8 cellular contexts compared by ENCODE assay signal in the genomic region with DNA sequence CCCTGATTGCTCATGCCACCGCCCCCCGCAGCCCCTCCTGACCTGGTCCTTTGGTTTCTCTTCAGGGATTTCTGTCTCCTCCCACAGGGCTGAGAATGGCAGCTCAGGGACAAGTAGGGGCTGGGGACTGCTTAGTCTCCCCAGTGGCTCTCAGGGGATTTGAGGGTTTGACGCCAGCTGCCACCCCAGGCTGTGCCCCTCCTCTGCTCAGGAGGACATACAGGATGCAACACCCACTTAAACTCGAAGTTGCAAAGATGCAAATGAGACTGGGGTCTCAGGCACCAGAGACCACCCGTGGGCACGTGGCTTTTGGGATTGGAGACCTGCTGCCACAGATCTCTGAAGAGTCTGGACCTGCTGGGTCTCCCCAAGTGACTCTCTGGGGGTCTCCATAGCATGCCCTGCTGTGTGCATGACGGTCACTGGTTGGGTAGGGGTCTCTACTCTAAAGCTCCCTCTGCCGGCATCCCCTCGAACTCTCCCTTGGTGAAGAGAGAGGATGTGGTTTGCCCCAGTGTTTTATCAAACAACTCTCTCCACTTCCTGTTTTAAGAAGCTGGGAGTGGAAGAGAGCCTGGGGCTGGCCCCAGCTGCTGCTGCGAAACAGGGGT. TPM values are rescaled to one million over a fixed set of nuclear protein-coding genes. Genes with fewer than 3 reads are reported as not detected.
A peak's percentile ranks its signal among the peaks of the same experiment; 100 is the strongest.
DNase-seq lines count a peak whose midpoint lies in the region; ATAC-seq and TF ChIP-seq lines count a peak whose summit lies in the region.
"Not testable (repeated sequence)": the region's sequence is repeated elsewhere in the genome, so short reads cannot be mapped to it uniquely, and the experiment has no call there.

No MANE protein-coding gene starts in this region.

- H3K9me3 ChIP-seq in IMR-90 (ENCODE audit: control insufficient read depth, insufficient read depth, low read length); naive thymus-derived CD4-positive, alpha-beta T cell (ENCODE audit: control insufficient read depth in 2 of 3, low read length in 3 of 3): not testable (repeated sequence)

- not testable (repeated sequence) for BruUV-seq in IMR-90 (replicated peaks; lab: Mats Ljungman, UMichigan)

- not testable (repeated sequence) for H3K9me1 ChIP-seq in IMR-90 (ENCODE audit: insufficient read depth, low read length)

- DNase-seq in ELF-1 (ENCODE audit: low read depth, low spot score) (peak; percentile 54), NCI-H524 treated with DMSO at 0.1 percent for 48 hours (lab: John Stamatoyannopoulos, UW) (peak; percentile 31), UCSD-AML1 (lab: John Stamatoyannopoulos, UW; ENCODE audit: unreplicated experiment) (peak; percentile 44)
- not testable (repeated sequence) for DNase-seq in IMR-90; chondrocyte (ENCODE audit: low spot score)
- peak; percentile 37 for DNase-seq in activated T-cell treated with anti-CD3 and anti-CD28 coated beads, Interleukin-2, amount 50 U/mL, for 24 hours
- DNase-seq in naive thymus-derived CD4-positive, alpha-beta T cell = peak in 5 of 9 donors; percentile 10 to 35 (median 30)

- peaks cover 21% of the 10 kb centered on the region for H3K4me1 Mint-ChIP-seq in activated T-cell treated with anti-CD3 and anti-CD28 coated beads, Interleukin-2, amount 50 U/mL, for 24 hours (ENCODE audit: low read depth)
- H3K4me1 Mint-ChIP-seq in chondrocyte (ENCODE audit: low read depth) = peaks cover 31% of the 10 kb centered on the region
- H3K4me1 Mint-ChIP-seq in naive thymus-derived CD4-positive, alpha-beta T cell = peaks cover 10 to 42% (median 24%) of the 10 kb centered on the region in 7 donors
- H3K4me1 Mint-ChIP-seq in stimulated activated memory B cell treated with anti-CD40 and anti-IgM and Interleukin-4, amounts not matched to agents 10 μg/mL and 1 μg/mL and 100 μg/mL, for 72 hours = peaks cover 26% of the 10 kb centered on the region

- 40% methylated on average over 2 of the region's 10 CpGs; no CpG with 5 or more reads in 1 of the 2 experiments for WGBS in IMR-90 (ENCODE audit: extremely low coverage in 2 of 2, insufficient read length in 1 of 2), 2 experiments

- H2BK120ac ChIP-seq in IMR-90 (ENCODE audit: low read depth, low read length) = 0 out of 2 replicates have a peak overlapping the region, but pooled peaks have one; percentile 15

- H2AK9ac ChIP-seq in IMR-90 (replicated peaks; ENCODE audit: low read depth, low read length, poor library complexity) = not testable (repeated sequence)

- H2BK5ac ChIP-seq in IMR-90 (ENCODE audit: low read depth, low read length, poor library complexity, severe bottlenecking) = not testable (repeated sequence)

- not testable (repeated sequence) for H3K4me3 ChIP-seq in IMR-90 (ENCODE audit: insufficient read depth, low read depth, low read length); naive thymus-derived CD4-positive, alpha-beta T cell (ENCODE audit: low read length)

- H4K5ac ChIP-seq in IMR-90 (ENCODE audit: low read depth, low read length) = not testable (repeated sequence)

- H3K23ac ChIP-seq in IMR-90 (ENCODE audit: low read depth, low read length) = not testable (repeated sequence)

- peaks cover 13% of the 10 kb centered on the region; the same call in 1 of the 2 replicates for H3K4me1 ChIP-seq in IMR-90 (ENCODE audit: control insufficient read depth, insufficient read depth, low read length)
- not testable (repeated sequence) for H3K4me1 ChIP-seq in naive thymus-derived CD4-positive, alpha-beta T cell (ENCODE audit: control insufficient read depth in 2 of 2, insufficient read depth in 2 of 2, low read length in 2 of 2)

- not testable (repeated sequence) for H3K27me3 ChIP-seq in IMR-90 (ENCODE audit: control insufficient read depth, insufficient read depth, low read length); naive thymus-derived CD4-positive, alpha-beta T cell (ENCODE audit: control insufficient read depth in 2 of 2, insufficient read depth in 2 of 2, low read length in 2 of 2)

- not testable (repeated sequence) for ATAC-seq in IMR-90 (ENCODE audit: low read depth); naive thymus-derived CD4-positive, alpha-beta T cell; stimulated activated memory B cell treated with anti-CD40 and anti-IgM and Interleukin-4, amounts not matched to agents 10 μg/mL and 1 μg/mL and 100 μg/mL, for 72 hours

- CTCF ChIA-PET in IMR-90 (lab: Yijun Ruan, JAX); naive thymus-derived CD4-positive, alpha-beta T cell (lab: Charles Lee): not testable (repeated sequence)

- not testable (repeated sequence) for H2AK5ac ChIP-seq in IMR-90 (ENCODE audit: low read depth, low read length)

- not testable (repeated sequence) for H3K9me3 Mint-ChIP-seq in activated T-cell treated with anti-CD3 and anti-CD28 coated beads, Interleukin-2, amount 50 U/mL, for 24 hours; chondrocyte (ENCODE audit: low read depth); naive thymus-derived CD4-positive, alpha-beta T cell; stimulated activated memory B cell treated with anti-CD40 and anti-IgM and Interleukin-4, amounts not matched to agents 10 μg/mL and 1 μg/mL and 100 μg/mL, for 72 hours

- H3K36me3 Mint-ChIP-seq in activated T-cell treated with anti-CD3 and anti-CD28 coated beads, Interleukin-2, amount 50 U/mL, for 24 hours (ENCODE audit: low read depth); chondrocyte (ENCODE audit: low read depth); naive thymus-derived CD4-positive, alpha-beta T cell; stimulated activated memory B cell treated with anti-CD40 and anti-IgM and Interleukin-4, amounts not matched to agents 10 μg/mL and 1 μg/mL and 100 μg/mL, for 72 hours: not testable (repeated sequence)

- H4K8ac ChIP-seq in IMR-90 (ENCODE audit: low read depth in 2 of 2, low read length in 2 of 2) = 0 out of 4 replicates have a peak overlapping the region, but pooled peaks have one; percentile 25 to 69

- not testable (repeated sequence) for H3K9ac ChIP-seq in IMR-90 (ENCODE audit: low read depth, low read length)

- POLR2A ChIA-PET in IMR-90 (lab: Charles Lee; ENCODE audit: unreplicated experiment); naive thymus-derived CD4-positive, alpha-beta T cell (lab: Charles Lee): not testable (repeated sequence)

- not testable (repeated sequence) for TF ChIP-seq CTCF in IMR-90 (conservative IDR thresholded peaks at IDR 0.05; ENCODE audit: low read depth, low read length)
- TF ChIP-seq CTCF in chondrocyte (IDR thresholded peaks at IDR 0.05) = peak; percentile 52

- TF ChIP-seq RAD21 in IMR-90 (IDR thresholded peaks at IDR 0.05; ENCODE audit: low read length) = not testable (repeated sequence)

- not testable (repeated sequence) for H2BK15ac ChIP-seq in IMR-90 (ENCODE audit: low read depth, low read length)

- in situ Hi-C loops in IMR-90 (cut with MboI; ENCODE audit: low sequenced_read_pairs) = not testable (repeated sequence)

- TF ChIP-seq POLR2A in IMR-90 (IDR thresholded peaks at IDR 0.05; ENCODE audit: low read depth, low read length) = not testable (repeated sequence)

- not testable (repeated sequence) for H3K27me3 Mint-ChIP-seq in activated T-cell treated with anti-CD3 and anti-CD28 coated beads, Interleukin-2, amount 50 U/mL, for 24 hours; chondrocyte (ENCODE audit: low read depth); naive thymus-derived CD4-positive, alpha-beta T cell; stimulated activated memory B cell treated with anti-CD40 and anti-IgM and Interleukin-4, amounts not matched to agents 10 μg/mL and 1 μg/mL and 100 μg/mL, for 72 hours

- H3K27ac Mint-ChIP-seq in activated T-cell treated with anti-CD3 and anti-CD28 coated beads, Interleukin-2, amount 50 U/mL, for 24 hours; chondrocyte (ENCODE audit: unreplicated experiment): not testable (repeated sequence)
- H3K27ac Mint-ChIP-seq in naive thymus-derived CD4-positive, alpha-beta T cell = peak overlapping the region in 6 of 9 donors; percentile 9 to 64 (median 42)
- peak overlapping the region; percentile 74 for H3K27ac Mint-ChIP-seq in stimulated activated memory B cell treated with anti-CD40 and anti-IgM and Interleukin-4, amounts not matched to agents 10 μg/mL and 1 μg/mL and 100 μg/mL, for 72 hours

- H3K14ac ChIP-seq in IMR-90 (replicated peaks; ENCODE audit: low read depth, low read length) = 0 out of 2 replicates have a peak overlapping the region, but pooled peaks have one; percentile 41

- not testable (repeated sequence) for H4K20me1 ChIP-seq in IMR-90 (ENCODE audit: insufficient read depth, low read length)

- H3K56ac ChIP-seq in IMR-90 (ENCODE audit: extremely low read depth, insufficient read depth, low read length) = not testable (repeated sequence)

- dilution Hi-C loops in IMR-90 (cut with HindIII; ENCODE audit: low sequenced_read_pairs, unreplicated experiment) = not testable (repeated sequence)

- H3K27ac ChIP-seq in IMR-90 (ENCODE audit: insufficient read depth, low read length); naive thymus-derived CD4-positive, alpha-beta T cell (ENCODE audit: low read depth, low read length): not testable (repeated sequence)

- peak overlapping the region; percentile 47; the same call in 1 of the 2 replicates for H4K91ac ChIP-seq in IMR-90 (ENCODE audit: insufficient read depth, low read depth, low read length)

- not testable (repeated sequence) for H3K4ac ChIP-seq in IMR-90 (ENCODE audit: low read depth, low read length)

- H3K36me3 ChIP-seq in IMR-90 (ENCODE audit: control insufficient read depth, insufficient read depth, low read length); naive thymus-derived CD4-positive, alpha-beta T cell (ENCODE audit: control insufficient read depth in 2 of 3, insufficient read depth in 3 of 3, low read length in 3 of 3): not testable (repeated sequence)

- H3K18ac ChIP-seq in IMR-90 (ENCODE audit: low read depth, low read length) = not testable (repeated sequence)

- intact Hi-C loops in IMR-90 (cut with micrococcal nuclease); naive thymus-derived CD4-positive, alpha-beta T cell (cut with micrococcal nuclease): not testable (repeated sequence)

- H2BK20ac ChIP-seq in IMR-90 (ENCODE audit: low read depth, low read length) = 0 out of 2 replicates have a peak overlapping the region, but pooled peaks have one; percentile 7

- H3K4me3 Mint-ChIP-seq in activated T-cell treated with anti-CD3 and anti-CD28 coated beads, Interleukin-2, amount 50 U/mL, for 24 hours; chondrocyte (ENCODE audit: unreplicated experiment); stimulated activated memory B cell treated with anti-CD40 and anti-IgM and Interleukin-4, amounts not matched to agents 10 μg/mL and 1 μg/mL and 100 μg/mL, for 72 hours: not testable (repeated sequence)
- H3K4me3 Mint-ChIP-seq in naive thymus-derived CD4-positive, alpha-beta T cell = peak overlapping the region in 7 of 10 donors; percentile 39 to 73 (median 50)

- H3K4me2 ChIP-seq in IMR-90 (ENCODE audit: low read depth, low read length) = not testable (repeated sequence)

- H3K79me1 ChIP-seq in IMR-90 (ENCODE audit: low read depth in 1 of 2, low read length in 2 of 2) = not testable (repeated sequence)

- H2AFZ ChIP-seq in IMR-90 (replicated peaks; ENCODE audit: low read length, poor library complexity) = not testable (repeated sequence)

RNA-seq across cellular contexts. Expression of a gene that starts 31.9 kb away (rescaled TPM):
- total RNA-seq in IMR-90 (2012; rRNA removed) (1.7 and 3.4 TPM in 2 replicates), chondrocyte (1.4 to 1.8 TPM (median 1.5 TPM) in 3 replicates)
- 7.3 and 8.1 TPM in 2 replicates for polyA plus RNA-seq in IMR-90 (2012; rRNA removed)
- 3.7 and 12.1 TPM in 2 replicates for polyA plus RNA-seq in IMR-90 (2012; cell fraction: cytosol; rRNA removed)
- polyA plus RNA-seq in IMR-90 (2012; cell fraction: nucleus; rRNA removed; ENCODE audit: low replicate concordance) = 11.7 and 22.2 TPM in 2 replicates
- 10 to 100 TPM; 11.5 to 95.9 (median 12.8) TPM for total RNA-seq in naive thymus-derived CD4-positive, alpha-beta T cell
- polyA plus RNA-seq in naive thymus-derived CD4-positive, alpha-beta T cell = 1 to 10 TPM; 1.1 to 2.4 TPM

RNA-seq across cellular contexts. Expression of a gene that starts 42.0 kb away (rescaled TPM):
- 1.4 and 1.6 TPM in 2 replicates for total RNA-seq in IMR-90 (2012; rRNA removed)
- 9.4 and 10.7 TPM in 2 replicates for polyA plus RNA-seq in IMR-90 (2012; rRNA removed)
- polyA plus RNA-seq in IMR-90 (2012; cell fraction: cytosol; rRNA removed) = 4.4 and 12.6 TPM in 2 replicates
- 49.1 and 126 TPM in 2 replicates for polyA plus RNA-seq in IMR-90 (2012; cell fraction: nucleus; rRNA removed; ENCODE audit: low replicate concordance)
- 5.6 to 13.0 TPM (median 8.6 TPM) in 3 replicates for total RNA-seq in chondrocyte
- 1 to 10 TPM in 2 of 5 experiments, not detected in 3; 2.4 to 2.5 TPM for total RNA-seq in naive thymus-derived CD4-positive, alpha-beta T cell
- not detected for polyA plus RNA-seq in naive thymus-derived CD4-positive, alpha-beta T cell
